ENCODE assay signal across 18 cellular contexts in genomic region chr1:191086910-191087309, GRCh38.
DNase-seq lines count a peak whose midpoint lies in the region; ATAC-seq, FAIRE-seq and TF ChIP-seq lines count a peak whose summit lies in the region.
"Had no signal": no experiment of that assay in that cellular context is flagged by ENCODE, and none has a peak within 500 bp of the region (broad histone marks: within the 10 kb centered on the region; RNA-seq: fewer than 3 reads in every experiment).

No MANE protein-coding gene starts in this region.

- H3K36me3 ChIP-seq in HepG2 (replicated peaks in 1 of 2; ENCODE audit: control insufficient read depth in 1 of 2, insufficient read depth in 2 of 2, low read length in 2 of 2) (no peaks in the 10 kb centered on the region), right lobe of liver (no peaks in the 10 kb centered on the region), IMR-90 (ENCODE audit: control insufficient read depth, insufficient read depth, low read length) (no peaks in the 10 kb centered on the region)
- H3K36me3 ChIP-seq: BE2C, BLaER1 had no signal

- H3K79me1 ChIP-seq in IMR-90 (ENCODE audit: low read depth in 1 of 2, low read length in 2 of 2), result no peaks in the 10 kb centered on the region

- no peak overlapping the region for H3K18ac ChIP-seq in IMR-90 (ENCODE audit: low read depth, low read length)

- H3K9me3 ChIP-seq in HepG2 (ENCODE audit: low read length) (no peaks in the 10 kb centered on the region), right lobe of liver (no peaks in the 10 kb centered on the region), IMR-90 (ENCODE audit: control insufficient read depth, insufficient read depth, low read length) (no peaks in the 10 kb centered on the region)
- H3K9me3 ChIP-seq: BE2C had no signal

- no peak overlapping the region for H2BK5ac ChIP-seq in IMR-90 (ENCODE audit: low read depth, low read length, poor library complexity, severe bottlenecking)

- no peak overlapping the region for H3K27ac ChIP-seq in HepG2 (ENCODE audit: extremely low read length, insufficient read depth, low read length)
- no peak overlapping the region for H3K27ac ChIP-seq in right lobe of liver
- no peak overlapping the region for H3K27ac ChIP-seq in IMR-90 (ENCODE audit: insufficient read depth, low read length)
- H3K27ac ChIP-seq in RWPE1, result no peak overlapping the region
- H3K27ac ChIP-seq: BLaER1 had no signal

- H3K4me3 ChIP-seq in HepG2 (replicated peaks in 1 of 3; ENCODE audit: insufficient read depth in 1 of 3, low read depth in 2 of 3, low read length in 3 of 3) (no peak overlapping the region), right lobe of liver (no peak overlapping the region), IMR-90 (ENCODE audit: insufficient read depth, low read depth, low read length) (no peak overlapping the region)
- H3K4me3 ChIP-seq: BLaER1 had no signal

- no peaks in the 10 kb centered on the region for H4K20me1 ChIP-seq in HepG2 (ENCODE audit: insufficient read depth, low read length)
- H4K20me1 ChIP-seq in IMR-90 (ENCODE audit: insufficient read depth, low read length), result no peaks in the 10 kb centered on the region
- H4K20me1 ChIP-seq: BLaER1 had no signal

- H3K9me1 ChIP-seq in IMR-90 (ENCODE audit: insufficient read depth, low read length), result no peaks in the 10 kb centered on the region

- no peak overlapping the region for H2AK9ac ChIP-seq in IMR-90 (replicated peaks; ENCODE audit: low read depth, low read length, poor library complexity)

- H2BK120ac ChIP-seq in IMR-90 (ENCODE audit: low read depth, low read length), result no peak overlapping the region

- POLR2A ChIA-PET in HepG2 (lab: Yijun Ruan, JAX) (no interaction called here), IMR-90 (lab: Charles Lee; ENCODE audit: unreplicated experiment) (no interaction called here), RWPE1 (lab: Yijun Ruan, JAX; ENCODE audit: low non-redundant PET) (no interaction called here)

- no peak for DNase-seq in HepG2 (ENCODE audit: low spot score)
- DNase-seq in right lobe of liver, result no peak
- no peak for DNase-seq in IMR-90
- DNase-seq in NCI-H1436 treated with DMSO at 0.1 percent for 48 hours (lab: John Stamatoyannopoulos, UW), result no peak
- DNase-seq in RWPE1 (ENCODE audit: low spot score), result no peak
- DNase-seq: 8988T; ACHN; BE2C; C1 segment of cervical spinal cord; CD4-positive, alpha-beta memory T cell; CD4-positive, CD25-positive, alpha-beta regulatory T cell; CD8-positive, alpha-beta memory T cell; COR-L47; DMS79 treated with DMSO at 0.1 percent for 48 hours; GF-D8 had no signal

- H3K4me2 ChIP-seq in HepG2 (ENCODE audit: low read depth, low read length), result no peak overlapping the region
- no peak overlapping the region for H3K4me2 ChIP-seq in IMR-90 (ENCODE audit: low read depth, low read length)
- H3K4me2 ChIP-seq: BLaER1 had no signal

- H4K8ac ChIP-seq in IMR-90 (ENCODE audit: low read depth in 2 of 2, low read length in 2 of 2), result no peak overlapping the region

- TF ChIP-seq POLR2A in HepG2 (IDR thresholded peaks at IDR 0.05; ENCODE audit: insufficient read depth in 1 of 2, low read depth in 2 of 2, low read length in 2 of 2), result no peak
- no peak for TF ChIP-seq POLR2A in right lobe of liver (IDR thresholded peaks at IDR 0.05)
- TF ChIP-seq POLR2A in IMR-90 (IDR thresholded peaks at IDR 0.05; ENCODE audit: low read depth, low read length), result no peak

- H4K5ac ChIP-seq in IMR-90 (ENCODE audit: low read depth, low read length), result no peak overlapping the region

- H2BK15ac ChIP-seq in IMR-90 (ENCODE audit: low read depth, low read length), result no peak overlapping the region

- intact Hi-C loops in HepG2 (cut with micrococcal nuclease; ENCODE audit: unreplicated experiment), result no loop called here
- intact Hi-C loops in right lobe of liver (cut with DNase I), result no loop called here
- intact Hi-C loops in IMR-90 (cut with micrococcal nuclease), result no loop called here

- H3K79me2 ChIP-seq in HepG2 (ENCODE audit: insufficient read depth, low read length), result no peaks in the 10 kb centered on the region

- FAIRE-seq in HepG2 (lab: Jason Lieb, UNC), result no peak
- FAIRE-seq: GM12891, GM19239 had no signal

- no peak overlapping the region for H4K91ac ChIP-seq in IMR-90 (ENCODE audit: insufficient read depth, low read depth, low read length)

- ATAC-seq in HepG2 (no peak), right lobe of liver (no peak), IMR-90 (ENCODE audit: low read depth) (no peak)

- dilution Hi-C loops in IMR-90 (cut with HindIII; ENCODE audit: low sequenced_read_pairs, unreplicated experiment), result no loop called here

- no peak overlapping the region for H3K23ac ChIP-seq in IMR-90 (ENCODE audit: low read depth, low read length)

- BruUV-seq in HepG2 (replicated peaks; lab: Mats Ljungman, UMichigan) (no TSS peak), IMR-90 (replicated peaks; lab: Mats Ljungman, UMichigan) (no TSS peak)

- CTCF ChIA-PET in HepG2 (lab: Yijun Ruan, JAX; ENCODE audit: low intra/inter-chr PET ratio, low total read pairs), result no interaction called here
- CTCF ChIA-PET in IMR-90 (lab: Yijun Ruan, JAX), result no interaction called here
- CTCF ChIA-PET in RWPE1 (lab: Yijun Ruan, JAX), result no interaction called here

- TF ChIP-seq EP300 in HepG2 (IDR thresholded peaks at IDR 0.05; ENCODE audit: low read depth in 2 of 2, low read length in 2 of 2) (no peak), HepG2 (CRISPR knock-in tag; IDR thresholded peaks at IDR 0.05; ENCODE audit: borderline replicate concordance) (no peak)

- no peaks in the 10 kb centered on the region for H3K4me1 ChIP-seq in HepG2 (ENCODE audit: insufficient read depth, low read length)
- no peaks in the 10 kb centered on the region for H3K4me1 ChIP-seq in right lobe of liver
- H3K4me1 ChIP-seq in IMR-90 (ENCODE audit: control insufficient read depth, insufficient read depth, low read length), result no peaks in the 10 kb centered on the region
- H3K4me1 ChIP-seq: BE2C had no signal

- 0% methylated on average over 2 of the region's 2 CpGs for WGBS in HepG2 (ENCODE audit: low lambda C conversion rate)
- 11% methylated on average over 2 of the region's 2 CpGs for WGBS in right lobe of liver (ENCODE audit: insufficient coverage, low coverage, low lambda C conversion rate, missing lambda C conversion rate)
- WGBS in IMR-90 (ENCODE audit: extremely low coverage in 2 of 2, insufficient read length in 1 of 2), 2 experiments, result no CpG with 5 or more reads among the region's 2 CpGs

- H3K27me3 ChIP-seq in HepG2 (ENCODE audit: control insufficient read depth in 1 of 2, insufficient read depth in 2 of 2, low read length in 2 of 2) (no peaks in the 10 kb centered on the region), right lobe of liver (no peaks in the 10 kb centered on the region), IMR-90 (ENCODE audit: control insufficient read depth, insufficient read depth, low read length) (no peaks in the 10 kb centered on the region)
- H3K27me3 ChIP-seq: BE2C, BLaER1 had no signal

- TF ChIP-seq RAD21 in HepG2 (CRISPR knock-in tag; IDR thresholded peaks at IDR 0.05) (no peak), IMR-90 (IDR thresholded peaks at IDR 0.05; ENCODE audit: low read length) (no peak)

- H2AK5ac ChIP-seq in IMR-90 (ENCODE audit: low read depth, low read length), result no peak overlapping the region

- no peak overlapping the region for H3K4ac ChIP-seq in IMR-90 (ENCODE audit: low read depth, low read length)

- in situ Hi-C loops in HepG2 (cut with HindIII; ENCODE audit: extremely low pct_ligation_motif_present, low pct_unique_long_range_greater_than_20kb) (no loop called here), IMR-90 (cut with MboI; ENCODE audit: low sequenced_read_pairs) (no loop called here)

- no peak overlapping the region for H3K9ac ChIP-seq in HepG2 (ENCODE audit: insufficient read depth, low read depth, low read length)
- H3K9ac ChIP-seq in IMR-90 (ENCODE audit: low read depth, low read length), result no peak overlapping the region
- H3K9ac ChIP-seq: BLaER1 had no signal

- H2BK20ac ChIP-seq in IMR-90 (ENCODE audit: low read depth, low read length), result no peak overlapping the region

- H3K14ac ChIP-seq in IMR-90 (replicated peaks; ENCODE audit: low read depth, low read length), result no peak overlapping the region

- H2AFZ ChIP-seq in HepG2 (ENCODE audit: low read length), result no peak overlapping the region
- no peak overlapping the region for H2AFZ ChIP-seq in IMR-90 (replicated peaks; ENCODE audit: low read length, poor library complexity)

- no peak overlapping the region for H3K56ac ChIP-seq in IMR-90 (ENCODE audit: extremely low read depth, insufficient read depth, low read length)

- TF ChIP-seq CTCF in HepG2 (CRISPR knock-in tag; IDR thresholded peaks at IDR 0.05), result no peak
- no peak for TF ChIP-seq CTCF in right lobe of liver (IDR thresholded peaks at IDR 0.05)
- TF ChIP-seq CTCF in IMR-90 (conservative IDR thresholded peaks at IDR 0.05; ENCODE audit: low read depth, low read length), result no peak
- no peak for TF ChIP-seq CTCF in RWPE1 (conservative IDR thresholded peaks at IDR 0.05; ENCODE audit: low read depth)

TF ChIP-seq in HepG2, 621 proteins besides CTCF, POLR2A, EP300 and RAD21:
- TF ChIP-seq NR2F6 (IDR thresholded peaks at IDR 0.05) (no peak), NR2F6 (CRISPR knock-in tag; IDR thresholded peaks at IDR 0.05) (no peak), GATAD1 (CRISPR knock-in tag; IDR thresholded peaks at IDR 0.05) (no peak), CEBPB (IDR thresholded peaks at IDR 0.05; ENCODE audit: borderline replicate concordance, low read depth, low read length) (peak; percentile 39; the same call in 1 of the 2 replicates)

TF ChIP-seq in IMR-90, 13 proteins besides CTCF, POLR2A, EP300 and RAD21 (continues in another document):
- TF ChIP-seq NFE2L2 (IDR thresholded peaks at IDR 0.05; ENCODE audit: low read depth, low read length), result no peak
- no peak for TF ChIP-seq MAZ (IDR thresholded peaks at IDR 0.05; ENCODE audit: borderline replicate concordance, low read depth, low read length)
- no peak for TF ChIP-seq RCOR1 (IDR thresholded peaks at IDR 0.05; ENCODE audit: insufficient replicate concordance, low read length)
- no peak for TF ChIP-seq MXI1 (IDR thresholded peaks at IDR 0.05; ENCODE audit: borderline replicate concordance, low read depth, low read length)
- TF ChIP-seq RFX5 (IDR thresholded peaks at IDR 0.05; ENCODE audit: low read depth, low read length), result no peak
- TF ChIP-seq CEBPB (IDR thresholded peaks at IDR 0.05; ENCODE audit: low read depth, low read length), result peak; percentile 47
- no peak for TF ChIP-seq ELK1 (IDR thresholded peaks at IDR 0.05; ENCODE audit: borderline replicate concordance, low read depth, low read length)
- no peak for TF ChIP-seq BHLHE40 (IDR thresholded peaks at IDR 0.05; ENCODE audit: low read depth, low read length)
